In the genomic region with DNA sequence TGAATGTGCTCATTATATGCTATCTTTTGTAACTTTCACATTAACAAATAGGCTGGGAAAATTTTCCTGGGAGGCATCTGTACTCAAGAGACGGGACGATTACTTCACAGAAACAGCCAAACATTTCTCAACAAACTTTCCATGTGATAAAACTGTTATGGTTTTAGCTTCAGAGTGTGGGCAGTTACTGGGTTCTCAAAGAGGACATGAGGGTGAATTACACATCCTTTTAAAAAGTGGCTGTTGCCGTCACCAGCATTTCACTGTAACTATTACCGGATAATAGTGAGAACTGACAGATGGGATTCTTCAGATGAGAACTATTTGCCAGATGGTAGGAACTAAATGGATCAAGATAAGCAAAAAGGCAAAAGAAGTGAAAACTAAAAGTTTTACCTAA, we compare ENCODE assay signal across 14 cellular contexts.
DNase-seq lines count a peak whose midpoint lies in the region; ATAC-seq and TF ChIP-seq lines count a peak whose summit lies in the region.
"Had no signal": no experiment of that assay in that cellular context is flagged by ENCODE, and none has a peak within 500 bp of the region (broad histone marks: within the 10 kb centered on the region; RNA-seq: fewer than 3 reads in every experiment).

No MANE protein-coding gene starts in this region.

- peaks cover 63% of the 10 kb centered on the region for H3K4me1 Mint-ChIP-seq in GM23338
- peaks cover 7% of the 10 kb centered on the region for H3K4me1 Mint-ChIP-seq in neural progenitor cell

- TF ChIP-seq CTCF in GM23338 (conservative IDR thresholded peaks at IDR 0.05; ENCODE audit: low read depth in 2 of 2) (no peak), stomach (IDR thresholded peaks at IDR 0.05) (no peak), neural progenitor cell (IDR thresholded peaks at IDR 0.05) (no peak)

- WGBS in stomach, 5 donors = 53 to 71% (median 64%) methylated on average over 4 of the region's 4 CpGs

- no peak overlapping the region for H3K9ac ChIP-seq in neural progenitor cell
- H3K9ac ChIP-seq: BLaER1 had no signal

- no peak overlapping the region for H3K4me3 ChIP-seq in GM23338
- no peak overlapping the region for H3K4me3 ChIP-seq in stomach
- H3K4me3 ChIP-seq in neural progenitor cell = no peak overlapping the region
- H3K4me3 ChIP-seq: BLaER1 had no signal

- no peak for TF ChIP-seq POLR2A in stomach (IDR thresholded peaks at IDR 0.05)

- H3F3A ChIP-seq in GM23338 (replicated peaks; ENCODE audit: low read depth) (no peaks in the 10 kb centered on the region), neural progenitor cell (ENCODE audit: low read depth) (no peaks in the 10 kb centered on the region)

- H3K9me3 ChIP-seq in stomach = no peaks in the 10 kb centered on the region
- H3K9me3 ChIP-seq in neural progenitor cell (ENCODE audit: low read depth) = no peaks in the 10 kb centered on the region
- H3K9me3 ChIP-seq: BLaER1 had no signal

- H3K4me1 ChIP-seq in GM23338 (ENCODE audit: insufficient read depth) = peaks cover 55% of the 10 kb centered on the region
- peaks cover 0 to 22% (median 7%) of the 10 kb centered on the region in 4 donors for H3K4me1 ChIP-seq in stomach
- H3K4me1 ChIP-seq in neural progenitor cell = peaks cover 31% of the 10 kb centered on the region
- H3K4me1 ChIP-seq: BLaER1 had no signal

- H2AFZ ChIP-seq in GM23338 (no peak overlapping the region), neural progenitor cell (replicated peaks) (no peak overlapping the region)

- peaks cover 25% of the 10 kb centered on the region for H4K20me1 ChIP-seq in GM23338 (replicated peaks; ENCODE audit: insufficient read depth)
- peaks cover 83% of the 10 kb centered on the region for H4K20me1 ChIP-seq in neural progenitor cell (ENCODE audit: low read depth)

- no peaks in the 10 kb centered on the region for H3K9me2 ChIP-seq in GM23338 (ENCODE audit: insufficient read depth)

- no peaks in the 10 kb centered on the region for H3K36me3 ChIP-seq in GM23338 (ENCODE audit: insufficient read depth)
- no peaks in the 10 kb centered on the region for H3K36me3 ChIP-seq in stomach
- H3K36me3 ChIP-seq in neural progenitor cell = no peaks in the 10 kb centered on the region
- H3K36me3 ChIP-seq: brain microvascular endothelial cell had no signal

- intact Hi-C loops in left ventricle myocardium superior (cut with micrococcal nuclease) = no loop called here
- intact Hi-C loops in stomach (cut with DNase I; ENCODE audit: low total_unique reads) = no loop called here

- H3K4me2 ChIP-seq in GM23338 (peak overlapping the region; percentile 41; the same call in 1 of the 2 replicates), neural progenitor cell (no peak overlapping the region)
- H3K4me2 ChIP-seq: BLaER1 had no signal

- H3K9me3 Mint-ChIP-seq in GM23338 (no peaks in the 10 kb centered on the region), neural progenitor cell (no peaks in the 10 kb centered on the region)

- H3K36me3 Mint-ChIP-seq in GM23338 (ENCODE audit: low read depth) (no peaks in the 10 kb centered on the region), neural progenitor cell (peaks cover 10% of the 10 kb centered on the region)

- ATAC-seq in GM23338 (no peak), left ventricle myocardium superior (peak; percentile 86)
- ATAC-seq: effector memory CD8-positive, alpha-beta T cell had no signal

- TF ChIP-seq EP300 in stomach (IDR thresholded peaks at IDR 0.05) = no peak

- H3K27ac ChIP-seq in GM23338 (ENCODE audit: low read depth) = peak overlapping the region; percentile 51; the same call in 1 of the 2 replicates
- H3K27ac ChIP-seq in stomach = peak overlapping the region in 3 of 5 donors; percentile 41 to 49 (median 43)
- H3K27ac ChIP-seq in neural progenitor cell = no peak overlapping the region
- H3K27ac ChIP-seq: BLaER1, brain microvascular endothelial cell had no signal

- H3K4me3 Mint-ChIP-seq in GM23338 (no peak overlapping the region), neural progenitor cell (no peak overlapping the region)
- H3K4me3 Mint-ChIP-seq: effector memory CD8-positive, alpha-beta T cell had no signal

- H3K27me3 ChIP-seq in GM23338 (ENCODE audit: insufficient read depth) (no peaks in the 10 kb centered on the region), stomach (no peaks in the 10 kb centered on the region), neural progenitor cell (no peaks in the 10 kb centered on the region)
- H3K27me3 ChIP-seq: BLaER1, brain microvascular endothelial cell had no signal

- peaks cover 2% of the 10 kb centered on the region for H3K27me3 Mint-ChIP-seq in GM23338 (ENCODE audit: insufficient read depth, low read depth, poor library complexity)
- H3K27me3 Mint-ChIP-seq in neural progenitor cell (ENCODE audit: insufficient read depth, low read depth) = peaks cover 2% of the 10 kb centered on the region
- H3K27me3 Mint-ChIP-seq: effector memory CD8-positive, alpha-beta T cell had no signal

- no peak for DNase-seq in GM23338 (ENCODE audit: low spot score)
- peak; percentile 56 for DNase-seq in cerebellar cortex (ENCODE audit: low spot score)
- DNase-seq in left ventricle myocardium superior = no peak
- no peak for DNase-seq in stomach
- no peak for DNase-seq in activated CD4-positive, alpha-beta T cell treated with anti-CD3 and anti-CD28 coated beads, Interleukin-2, amount 50 U/mL, for 4 hours
- no peak for DNase-seq in NCI-H1092 (lab: John Stamatoyannopoulos, UW)
- no peak for DNase-seq in neural progenitor cell (ENCODE audit: low spot score)
- DNase-seq: activated naive CD4-positive, alpha-beta T cell; brain microvascular endothelial cell; effector memory CD8-positive, alpha-beta T cell; NCI-H1930; NCI-H774; stimulated activated CD4-positive, alpha-beta T cell treated with anti-CD3 and anti-CD28 coated beads, Interleukin-4, amount 100 ng/mL, for 24 hours had no signal

- peak overlapping the region; percentile 8; the same call in 1 of the 2 replicates for H3K27ac Mint-ChIP-seq in GM23338
- no peak overlapping the region for H3K27ac Mint-ChIP-seq in neural progenitor cell
- H3K27ac Mint-ChIP-seq: effector memory CD8-positive, alpha-beta T cell had no signal

- H3K79me2 ChIP-seq in GM23338 (replicated peaks; ENCODE audit: insufficient read depth) (peaks cover 99% of the 10 kb centered on the region), neural progenitor cell (ENCODE audit: low read depth) (peaks cover 97% of the 10 kb centered on the region)

TF ChIP-seq in GM23338, 12 proteins besides CTCF, POLR2A, EP300 and RAD21:
- no peak for TF ChIP-seq CREB1 (CRISPR knock-in tag; IDR thresholded peaks at IDR 0.05; ENCODE audit: low read depth)
